ENCODE assay signal across 39 cellular contexts in genomic region chr2:209984291-209984690, GRCh38.
"Had no signal": no experiment of that assay in that cellular context is flagged by ENCODE, and none has a peak within 500 bp of the region (broad histone marks: within the 10 kb centered on the region; RNA-seq: fewer than 3 reads in every experiment).

No MANE protein-coding gene starts in this region.

- H3K27me3 ChIP-seq: adrenal gland, ascending aorta, body of pancreas, brain microvascular endothelial cell, breast epithelium, cardiac muscle cell had no signal

- H3K4me3 Mint-ChIP-seq: activated naive CD4-positive, alpha-beta T cell treated with anti-CD3 and anti-CD28 coated beads for 36 hours; activated naive CD4-positive, alpha-beta T cell treated with anti-CD3 and anti-CD28 coated beads, Interleukin-2, amount 10 ng/mL, durations not matched to agents 7 days and 5 days; activated naive CD4-positive, alpha-beta T cell treated with anti-CD3 and anti-CD28 coated beads, Interleukin-2, amount 50 U/mL, for 24 hours; activated naive CD8-positive, alpha-beta T cell; activated naive CD8-positive, alpha-beta T cell treated with anti-CD3 and anti-CD28 coated beads for 36 hours; activated naive CD8-positive, alpha-beta T cell treated with anti-CD3 and anti-CD28 coated beads, Interleukin-2, amount 10 ng/mL, durations not matched to agents 7 days and 5 days; activated naive CD8-positive, alpha-beta T cell treated with anti-CD3 and anti-CD28 coated beads, Interleukin-2, amount 50 U/mL, for 24 hours; activated T-cell treated with anti-CD3 and anti-CD28 coated beads, Interleukin-2, amount 50 U/mL, for 24 hours; activated T-cell treated with anti-CD3 and anti-CD28 coated beads, Interleukin-2, amount 50 U/mL, for 4 hours; activated T-cell treated with anti-CD3 and anti-CD28 coated beads, Interleukin-2, amount 50 U/mL, for 72 hours; activated T-helper 1 cell treated with anti-CD3 and anti-CD28 coated beads, Interleukin-12 subunit alpha, Interleukin-12 subunit beta, Interleukin-2, Interleukin-4 antibody, amounts not matched to agents 30 ng/mL and 10 ng/mL and 1 ng/mL, durations not matched to agents 14 hours and 24 hours and 36 hours; activated T-helper 17 cell treated with anti-CD3 and anti-CD28 coated beads, Interleukin-2, amount 50 U/mL, for 72 hours; brain; central memory CD8-positive, alpha-beta T cell had no signal

- H3K9me3 Mint-ChIP-seq: activated naive CD4-positive, alpha-beta T cell treated with anti-CD3 and anti-CD28 coated beads for 36 hours; activated naive CD4-positive, alpha-beta T cell treated with anti-CD3 and anti-CD28 coated beads, Interleukin-2, amount 10 ng/mL, durations not matched to agents 7 days and 5 days; activated naive CD4-positive, alpha-beta T cell treated with anti-CD3 and anti-CD28 coated beads, Interleukin-2, amount 50 U/mL, for 24 hours; activated naive CD4-positive, alpha-beta T cell treated with anti-CD3 and anti-CD28 coated beads, Interleukin-2, amount 50 U/mL, for 72 hours; activated naive CD8-positive, alpha-beta T cell treated with anti-CD3 and anti-CD28 coated beads for 36 hours; activated naive CD8-positive, alpha-beta T cell treated with anti-CD3 and anti-CD28 coated beads, Interleukin-2, amount 10 ng/mL, durations not matched to agents 7 days and 5 days; activated naive CD8-positive, alpha-beta T cell treated with anti-CD3 and anti-CD28 coated beads, Interleukin-2, amount 50 U/mL, for 24 hours; activated T-cell treated with anti-CD3 and anti-CD28 coated beads, Interleukin-2, amount 50 U/mL, for 24 hours; activated T-cell treated with anti-CD3 and anti-CD28 coated beads, Interleukin-2, amount 50 U/mL, for 4 hours; activated T-cell treated with anti-CD3 and anti-CD28 coated beads, Interleukin-2, amount 50 U/mL, for 72 hours; activated T-helper 1 cell treated with anti-CD3 and anti-CD28 coated beads, Interleukin-12 subunit alpha, Interleukin-12 subunit beta, Interleukin-2, Interleukin-4 antibody, amounts not matched to agents 30 ng/mL and 10 ng/mL and 1 ng/mL, durations not matched to agents 14 hours and 24 hours and 36 hours; activated T-helper 17 cell treated with anti-CD3 and anti-CD28 coated beads, Interleukin-2, amount 50 U/mL, for 72 hours; activated T-helper 2 cell treated with anti-CD3 and anti-CD28 coated beads, Interferon-gamma antibody, Interleukin-2, Interleukin-4, amounts not matched to agents 10 μg/mL and 5 μg/mL and 100 μg/mL, durations not matched to agents 14 hours and 24 hours and 36 hours; brain; central memory CD8-positive, alpha-beta T cell had no signal

- H3K27me3 Mint-ChIP-seq: brain had no signal

- DNase-seq: activated effector memory CD4-positive, alpha-beta T cell treated with anti-CD3 and anti-CD28 coated beads, Interleukin-2, amount 50 U/mL, for 16 hours; activated effector memory CD4-positive, alpha-beta T cell treated with Interleukin-2 at 50 U/mL for 16 hours; activated gamma-delta T cell; activated gamma-delta T cell treated with Interleukin-2 at 50 U/mL for 16 hours; activated naive CD4-positive, alpha-beta T cell; activated naive CD4-positive, alpha-beta T cell treated with anti-CD3 and anti-CD28 coated beads for 36 hours; activated naive CD4-positive, alpha-beta T cell treated with anti-CD3 and anti-CD28 coated beads, Interleukin-2, amount 10 ng/mL, durations not matched to agents 7 days and 5 days; activated naive CD4-positive, alpha-beta T cell treated with anti-CD3 and anti-CD28 coated beads, Interleukin-2, amount 50 U/mL, for 16 hours; activated naive CD4-positive, alpha-beta T cell treated with Interleukin-2 at 50 U/mL for 16 hours; activated naive CD8-positive, alpha-beta T cell treated with anti-CD3 and anti-CD28 coated beads for 36 hours; activated naive CD8-positive, alpha-beta T cell treated with anti-CD3 and anti-CD28 coated beads, Interleukin-2, amount 10 ng/mL, durations not matched to agents 7 days and 5 days; activated naive CD8-positive, alpha-beta T cell treated with anti-CD3 and anti-CD28 coated beads, Interleukin-2, amount 50 U/mL, for 24 hours; activated T-cell treated with anti-CD3 and anti-CD28 coated beads, Interleukin-2, amount 50 U/mL, for 1 hour; activated T-cell treated with anti-CD3 and anti-CD28 coated beads, Interleukin-2, amount 50 U/mL, for 24 hours; activated T-cell treated with anti-CD3 and anti-CD28 coated beads, Interleukin-2, amount 50 U/mL, for 4 hours; activated T-cell treated with anti-CD3 and anti-CD28 coated beads, Interleukin-2, amount 50 U/mL, for 48 hours; activated T-cell treated with anti-CD3 and anti-CD28 coated beads, Interleukin-2, amount 50 U/mL, for 72 hours; adrenal gland; amniotic stem cell; amygdala; anterior cingulate cortex; aorta; body of pancreas; brain microvascular endothelial cell; caudate nucleus; central memory CD4-positive, alpha-beta T cell; cerebellar nuclear complex had no signal

- H3K27ac Mint-ChIP-seq: activated naive CD4-positive, alpha-beta T cell treated with anti-CD3 and anti-CD28 coated beads for 36 hours; activated naive CD4-positive, alpha-beta T cell treated with anti-CD3 and anti-CD28 coated beads, Interleukin-2, amount 10 ng/mL, durations not matched to agents 7 days and 5 days; activated naive CD4-positive, alpha-beta T cell treated with anti-CD3 and anti-CD28 coated beads, Interleukin-2, amount 50 U/mL, for 24 hours; activated naive CD4-positive, alpha-beta T cell treated with anti-CD3 and anti-CD28 coated beads, Interleukin-2, amount 50 U/mL, for 72 hours; activated naive CD8-positive, alpha-beta T cell; activated naive CD8-positive, alpha-beta T cell treated with anti-CD3 and anti-CD28 coated beads for 36 hours; activated naive CD8-positive, alpha-beta T cell treated with anti-CD3 and anti-CD28 coated beads, Interleukin-2, amount 10 ng/mL, durations not matched to agents 7 days and 5 days; activated naive CD8-positive, alpha-beta T cell treated with anti-CD3 and anti-CD28 coated beads, Interleukin-2, amount 50 U/mL, for 24 hours; activated T-cell treated with anti-CD3 and anti-CD28 coated beads, Interleukin-2, amount 50 U/mL, for 24 hours; activated T-cell treated with anti-CD3 and anti-CD28 coated beads, Interleukin-2, amount 50 U/mL, for 72 hours; activated T-helper 1 cell treated with anti-CD3 and anti-CD28 coated beads, Interleukin-12 subunit alpha, Interleukin-12 subunit beta, Interleukin-2, Interleukin-4 antibody, amounts not matched to agents 30 ng/mL and 10 ng/mL and 1 ng/mL, durations not matched to agents 14 hours and 24 hours and 36 hours; activated T-helper 17 cell treated with anti-CD3 and anti-CD28 coated beads, Interleukin-2, amount 50 U/mL, for 72 hours; activated T-helper 2 cell treated with anti-CD3 and anti-CD28 coated beads, Interferon-gamma antibody, Interleukin-2, Interleukin-4, amounts not matched to agents 10 μg/mL and 5 μg/mL and 100 μg/mL, durations not matched to agents 14 hours and 24 hours and 36 hours; brain had no signal

- ATAC-seq: activated naive CD4-positive, alpha-beta T cell treated with anti-CD3 and anti-CD28 coated beads, Interleukin-2, amount 50 U/mL, for 72 hours; activated naive CD8-positive, alpha-beta T cell treated with anti-CD3 and anti-CD28 coated beads, Interleukin-2, amount 50 U/mL, for 24 hours; activated T-cell treated with anti-CD3 and anti-CD28 coated beads, Interleukin-2, amount 50 U/mL, for 4 hours; activated T-cell treated with anti-CD3 and anti-CD28 coated beads, Interleukin-2, amount 50 U/mL, for 72 hours; activated T-helper 17 cell treated with anti-CD3 and anti-CD28 coated beads, Interleukin-2, amount 50 U/mL, for 72 hours; body of pancreas had no signal

- H3K4me1 Mint-ChIP-seq: activated naive CD4-positive, alpha-beta T cell treated with anti-CD3 and anti-CD28 coated beads, Interleukin-2, amount 10 ng/mL, durations not matched to agents 7 days and 5 days; activated naive CD4-positive, alpha-beta T cell treated with anti-CD3 and anti-CD28 coated beads, Interleukin-2, amount 50 U/mL, for 24 hours; activated naive CD8-positive, alpha-beta T cell treated with anti-CD3 and anti-CD28 coated beads for 36 hours; activated naive CD8-positive, alpha-beta T cell treated with anti-CD3 and anti-CD28 coated beads, Interleukin-2, amount 10 ng/mL, durations not matched to agents 7 days and 5 days; activated naive CD8-positive, alpha-beta T cell treated with anti-CD3 and anti-CD28 coated beads, Interleukin-2, amount 50 U/mL, for 24 hours; activated T-helper 17 cell treated with anti-CD3 and anti-CD28 coated beads, Interleukin-2, amount 50 U/mL, for 72 hours; central memory CD8-positive, alpha-beta T cell had no signal

- H3K36me3 Mint-ChIP-seq: activated naive CD4-positive, alpha-beta T cell treated with anti-CD3 and anti-CD28 coated beads, Interleukin-2, amount 10 ng/mL, durations not matched to agents 7 days and 5 days; activated naive CD4-positive, alpha-beta T cell treated with anti-CD3 and anti-CD28 coated beads, Interleukin-2, amount 50 U/mL, for 24 hours; activated naive CD4-positive, alpha-beta T cell treated with anti-CD3 and anti-CD28 coated beads, Interleukin-2, amount 50 U/mL, for 72 hours; activated naive CD8-positive, alpha-beta T cell; activated naive CD8-positive, alpha-beta T cell treated with anti-CD3 and anti-CD28 coated beads for 36 hours; activated naive CD8-positive, alpha-beta T cell treated with anti-CD3 and anti-CD28 coated beads, Interleukin-2, amount 10 ng/mL, durations not matched to agents 7 days and 5 days; brain had no signal

- H3K36me3 ChIP-seq: adrenal gland, ascending aorta, brain microvascular endothelial cell, breast epithelium, cardiac muscle cell had no signal

- H3K9me3 ChIP-seq: adrenal gland, ascending aorta, body of pancreas, breast epithelium had no signal

- H3K27ac ChIP-seq: adrenal gland, ascending aorta, body of pancreas, brain microvascular endothelial cell, breast epithelium, cardiac muscle cell had no signal

- FAIRE-seq: bronchial epithelial cell had no signal

- H3K4me1 ChIP-seq: adrenal gland, ascending aorta, body of pancreas, breast epithelium had no signal

- H3K4me3 ChIP-seq: adrenal gland, ascending aorta, body of pancreas, breast epithelium, cardiac muscle cell had no signal
